In genomic region chr1:29239142-29239541, GRCh38 we compare ENCODE assay signal across 2 cellular contexts.
TF ChIP-seq lines count a peak whose summit lies in the region.

No MANE protein-coding gene starts in this region.

TF ChIP-seq in SK-N-SH treated with all-trans-retinoic acid at 6 μM for 48 hours, 23 proteins besides CTCF, POLR2A, EP300 and RAD21 (continued from another document):
- no peak for TF ChIP-seq CSRNP3 (CRISPR knock-in tag; IDR thresholded peaks at IDR 0.05)
- no peak for TF ChIP-seq CSDC2 (CRISPR knock-in tag; IDR thresholded peaks at IDR 0.05)
- no peak for TF ChIP-seq OSR1 (CRISPR knock-in tag; IDR thresholded peaks at IDR 0.05)
- TF ChIP-seq ZC3H10 (CRISPR knock-in tag; IDR thresholded peaks at IDR 0.05): no peak
- no peak for TF ChIP-seq POU6F1 (CRISPR knock-in tag; IDR thresholded peaks at IDR 0.05; ENCODE audit: borderline replicate concordance, low read depth)

TF ChIP-seq in liver, 16 proteins besides CTCF, POLR2A, EP300 and RAD21 (continued from another document):
- TF ChIP-seq REST (IDR thresholded peaks at IDR 0.05): no peak
- peak in 1 of 2 donors; percentile 9 for TF ChIP-seq RXRA (IDR thresholded peaks at IDR 0.05)
- TF ChIP-seq MAX (IDR thresholded peaks at IDR 0.05): no peak
- TF ChIP-seq JUND (IDR thresholded peaks at IDR 0.05): no peak
